In genomic region chr2:225004531-225004930, GRCh38 we compare ENCODE assay signal across 14 cellular contexts. TPM values are rescaled to one million over a fixed set of nuclear protein-coding genes. Genes with fewer than 3 reads are reported as not detected.
DNase-seq lines count a peak whose midpoint lies in the region; ATAC-seq and FAIRE-seq lines count a peak whose summit lies in the region.
"Had no signal": no experiment of that assay in that cellular context is flagged by ENCODE, and none has a peak within 500 bp of the region (broad histone marks: within the 10 kb centered on the region; RNA-seq: fewer than 3 reads in every experiment).

No MANE protein-coding gene starts in this region.

- peaks cover 3% of the 10 kb centered on the region for H3K9me3 Mint-ChIP-seq in activated naive CD8-positive, alpha-beta T cell treated with anti-CD3 and anti-CD28 coated beads for 36 hours
- H3K9me3 Mint-ChIP-seq: T-helper 1 cell treated with Interleukin-12 subunit alpha and Interleukin-12 subunit beta and Interleukin-4 antibody, amounts not matched to agents 30 μg/mL and 1 μg/mL, for 36 hours had no signal

- H3K27ac Mint-ChIP-seq in activated naive CD8-positive, alpha-beta T cell treated with anti-CD3 and anti-CD28 coated beads for 36 hours, result peak overlapping the region; percentile 67

- H3K36me3 Mint-ChIP-seq in activated naive CD8-positive, alpha-beta T cell treated with anti-CD3 and anti-CD28 coated beads for 36 hours, result peaks cover 59% of the 10 kb centered on the region

- H3K4me3 Mint-ChIP-seq in activated naive CD8-positive, alpha-beta T cell treated with anti-CD3 and anti-CD28 coated beads for 36 hours, result no peak overlapping the region
- H3K4me3 Mint-ChIP-seq: T-helper 1 cell treated with Interleukin-12 subunit alpha and Interleukin-12 subunit beta and Interleukin-4 antibody, amounts not matched to agents 30 μg/mL and 1 μg/mL, for 36 hours had no signal

- in situ Hi-C loops in ACHN (cut with HindIII; ENCODE audit: low pct_ligation_motif_present, low pct_unique_long_range_greater_than_20kb, low sequenced_read_pairs), result no loop called here

- H3K4me1 Mint-ChIP-seq in activated naive CD8-positive, alpha-beta T cell treated with anti-CD3 and anti-CD28 coated beads for 36 hours, result peaks cover 87% of the 10 kb centered on the region

- DNase-seq in ACHN (peak; percentile 44), GM18507 (ENCODE audit: extremely low spot score, insufficient read length, low read depth) (no peak), nucleus accumbens (lab: John Stamatoyannopoulos, UW) (no peak), sciatic nerve (ENCODE audit: low spot score) (no peak)
- no peak for DNase-seq in activated naive CD8-positive, alpha-beta T cell treated with anti-CD3 and anti-CD28 coated beads for 36 hours
- DNase-seq: activated CD4-positive, alpha-beta T cell treated with anti-CD3 and anti-CD28 coated beads, Interleukin-2, amount 50 U/mL, for 48 hours; activated naive CD4-positive, alpha-beta T cell treated with anti-CD3 and anti-CD28 coated beads, Interleukin-2, amount 50 U/mL, for 16 hours; dorsolateral prefrontal cortex; NCI-H2081; posterior cingulate gyrus had no signal

- H3K27me3 Mint-ChIP-seq in activated naive CD8-positive, alpha-beta T cell treated with anti-CD3 and anti-CD28 coated beads for 36 hours, result no peaks in the 10 kb centered on the region

- intact Hi-C loops in sciatic nerve (cut with DNase I), result no loop called here

- ATAC-seq in HG03354 (IDR thresholded peaks at IDR 0.05; ENCODE audit: poor library complexity, severe bottlenecking, unreplicated experiment), result no peak
- ATAC-seq in HG03196 (IDR thresholded peaks at IDR 0.05; ENCODE audit: unreplicated experiment), result no peak
- ATAC-seq in sciatic nerve, result no peak

- FAIRE-seq in GM18507 (lab: Jason Lieb, UNC) (peak; percentile 29), islet of Langerhans (lab: Jason Lieb, UNC) (peak; percentile 60)

RNA-seq across cellular contexts. Expression of gene DOCK10, which starts 37.7 kb away (rescaled TPM):
- total RNA-seq in activated naive CD8-positive, alpha-beta T cell treated with anti-CD3 and anti-CD28 coated beads for 36 hours, result 100 to 1,000 TPM; 154 to 159 TPM
- total RNA-seq in sciatic nerve, result 50.7 TPM
